11 cellular contexts compared by ENCODE assay signal in genomic region chr2:101844055-101844635, GRCh38.
DNase-seq lines count a peak whose midpoint lies in the region; ATAC-seq and TF ChIP-seq lines count a peak whose summit lies in the region.
"Had no signal": no experiment of that assay in that cellular context is flagged by ENCODE, and none has a peak within 500 bp of the region (broad histone marks: within the 10 kb centered on the region; RNA-seq: fewer than 3 reads in every experiment).

No MANE protein-coding gene starts in this region.

- DNase-seq in PC-3: peak; percentile 54
- DNase-seq in left lung: no peak
- no peak for DNase-seq in thoracic aorta (ENCODE audit: low spot score)
- DNase-seq in spleen: no peak
- no peak for DNase-seq in islet precursor cell
- DNase-seq: DMS79, kidney, NCI-H524 treated with DMSO at 0.1 percent for 48 hours had no signal

- WGBS in spleen, 5 donors: 95 to 97% (median 95%) methylated on average over 12 of the region's 12 CpGs

- TF ChIP-seq CTCF in PC-3 (conservative IDR thresholded peaks at IDR 0.05; ENCODE audit: low read depth, low read length) (no peak), left lung (IDR thresholded peaks at IDR 0.05) (no peak), thoracic aorta (IDR thresholded peaks at IDR 0.05) (no peak), spleen (IDR thresholded peaks at IDR 0.05 in 8 of 11, conservative IDR thresholded peaks at IDR 0.05 in 3 of 11) (no peak)

- H3K27me3 ChIP-seq in PC-3 (ENCODE audit: low read length) (no peaks in the 10 kb centered on the region), left lung (no peaks in the 10 kb centered on the region), thoracic aorta (replicated peaks; ENCODE audit: insufficient read depth) (no peaks in the 10 kb centered on the region), spleen (replicated peaks in 1 of 7) (no peaks in the 10 kb centered on the region)

- ATAC-seq in PC-3 (peak; percentile 54), left lung (peak; percentile 65), thoracic aorta (ENCODE audit: insufficient number of reproducible peaks, low FRiP score, low read depth) (peak; percentile 69), HG02885 (IDR thresholded peaks at IDR 0.05; ENCODE audit: poor library complexity, unreplicated experiment) (no peak)

- H3K9me2 ChIP-seq in PC-3 (replicated peaks; ENCODE audit: low read length): no peaks in the 10 kb centered on the region

- peaks cover 25% of the 10 kb centered on the region for H3K4me1 ChIP-seq in PC-3 (ENCODE audit: insufficient read depth, low read length)
- H3K4me1 ChIP-seq in left lung: peaks cover 0 to 10% of the 10 kb centered on the region in 2 donors
- peaks cover 20 to 39% of the 10 kb centered on the region in 2 donors for H3K4me1 ChIP-seq in thoracic aorta (ENCODE audit: control insufficient read depth in 1 of 2, low read depth in 2 of 2)
- H3K4me1 ChIP-seq in spleen: peaks cover 0 to 17% (median 8%) of the 10 kb centered on the region in 6 donors

- intact Hi-C loops in PC-3 (cut with micrococcal nuclease): no loop called here
- intact Hi-C loops in left lung (cut with DNase I): no loop called here
- intact Hi-C loops in spleen (cut with DNase I; ENCODE audit: low total_unique reads): no loop called here

- no peak for TF ChIP-seq POLR2A in spleen (IDR thresholded peaks at IDR 0.05)

- H3K36me3 ChIP-seq in PC-3 (ENCODE audit: low read depth, low read length) (peaks cover 77% of the 10 kb centered on the region), left lung (peaks cover 0 to 84% of the 10 kb centered on the region in 2 donors), thoracic aorta (peaks cover 12% of the 10 kb centered on the region), spleen (peaks cover 3 to 100% (median 61%) of the 10 kb centered on the region in 6 donors)

- no peak overlapping the region for H3K4me2 ChIP-seq in PC-3 (ENCODE audit: low read length)

- POLR2A ChIA-PET in PC-3 (lab: Charles Lee; ENCODE audit: unreplicated experiment): interaction anchor here (0.5 kb wide), 1 partner anchor 13 kb away, joined by 9 read pairs; no protein-coding TSS in a partner anchor

- no peak overlapping the region for H3K9ac ChIP-seq in PC-3 (ENCODE audit: low read length)

- peaks cover 5% of the 10 kb centered on the region; the same call in 1 of the 2 replicates for H4K20me1 ChIP-seq in PC-3 (ENCODE audit: low read length)

- BruUV-seq in PC-3 (replicated peaks; lab: Mats Ljungman, UMichigan): no TSS peak

- CTCF ChIA-PET in PC-3 (lab: Charles Lee): interaction anchor here (0.6 kb wide), 2 partner anchors 28 to 328 kb away, joined by 3 to 7 read pairs; no protein-coding TSS in a partner anchor

- H2AFZ ChIP-seq in PC-3 (ENCODE audit: low read length): no peak overlapping the region

- H3K9me3 ChIP-seq in PC-3 (ENCODE audit: low read length): no peaks in the 10 kb centered on the region
- H3K9me3 ChIP-seq in left lung: no peaks in the 10 kb centered on the region
- H3K9me3 ChIP-seq in thoracic aorta: no peaks in the 10 kb centered on the region
- H3K9me3 ChIP-seq in spleen: no peaks in the 10 kb centered on the region

- H3K4me3 ChIP-seq in PC-3 (ENCODE audit: low read length): no peak overlapping the region
- no peak overlapping the region for H3K4me3 ChIP-seq in left lung
- peak overlapping the region; percentile 32 for H3K4me3 ChIP-seq in thoracic aorta
- H3K4me3 ChIP-seq in spleen: no peak overlapping the region

- no peaks in the 10 kb centered on the region for H3F3A ChIP-seq in PC-3 (ENCODE audit: low read length, unreplicated experiment)

- H3K27ac ChIP-seq in PC-3 (ENCODE audit: low read length): peak overlapping the region; percentile 18; the same call in 1 of the 2 replicates
- peak overlapping the region; percentile 66 for H3K27ac ChIP-seq in cingulate gyrus (ENCODE audit: low read depth, low read length)
- no peak overlapping the region for H3K27ac ChIP-seq in left lung
- peak overlapping the region; percentile 33 to 57 for H3K27ac ChIP-seq in thoracic aorta
- H3K27ac ChIP-seq in spleen: no peak overlapping the region
- H3K27ac ChIP-seq: HL-60 had no signal

- no peaks in the 10 kb centered on the region for H3K79me2 ChIP-seq in PC-3 (ENCODE audit: low read length)

Comparison
In these comparisons a context has a peak if more than half of its experiments do, and no peak if none do; other contexts are left out.
1. H3K27ac ChIP-seq: peak in PC-3 (single experiment), cingulate gyrus (single experiment) and thoracic aorta (2 of 2); none in left lung (0 of 2) and spleen (0 of 8).